ENCODE assay signal across 8 cellular contexts in the genomic region with DNA sequence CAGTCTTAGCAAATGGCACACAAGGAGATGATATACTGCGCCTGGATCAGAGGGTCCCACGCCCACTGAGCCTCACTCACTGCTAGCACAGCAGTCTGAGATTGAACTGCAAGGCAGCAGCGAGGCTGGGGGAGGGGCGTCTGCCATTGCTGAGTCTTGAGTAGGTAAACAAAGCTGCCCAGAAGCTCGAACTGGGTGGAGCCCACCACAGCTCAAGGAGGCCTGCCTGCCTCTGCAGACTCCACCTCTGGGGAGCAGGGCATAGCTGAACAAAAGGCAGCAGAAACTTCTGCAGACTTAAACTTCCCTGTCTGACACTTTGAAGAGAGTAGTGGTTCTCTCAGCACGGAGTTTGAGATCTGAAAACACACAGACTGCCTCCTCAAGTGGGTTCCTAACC.
DNase-seq lines count a peak whose midpoint lies in the region; ATAC-seq, FAIRE-seq and TF ChIP-seq lines count a peak whose summit lies in the region.
"Not testable (repeated sequence)": the region's sequence is repeated elsewhere in the genome, so short reads cannot be mapped to it uniquely, and the experiment has no call there.

No MANE protein-coding gene starts in this region.

- H3K23ac ChIP-seq in H9 (ENCODE audit: insufficient read length, low read depth, low read length); H1 (ENCODE audit: insufficient read length): not testable (repeated sequence)

- peaks cover 14% of the 10 kb centered on the region for H3K4me1 ChIP-seq in DND-41 (ENCODE audit: insufficient read depth, low read length)
- H3K4me1 ChIP-seq in H9 (ENCODE audit: insufficient read depth, low read length); H1 (replicated peaks in 1 of 4; ENCODE audit: control insufficient read depth in 3 of 4, insufficient read depth in 4 of 4, low read length in 3 of 4); iPS-18a (ENCODE audit: control insufficient read depth, low read depth, low read length): not testable (repeated sequence)
- peaks cover 10% of the 10 kb centered on the region for H3K4me1 ChIP-seq in HUES6 (ENCODE audit: control insufficient read depth, insufficient read depth, low read length)
- H3K4me1 ChIP-seq in neural progenitor cell: peaks cover 14% of the 10 kb centered on the region

- not testable (repeated sequence) for H4K91ac ChIP-seq in H9 (ENCODE audit: insufficient read length, low read depth, low read length); H1 (replicated peaks; ENCODE audit: insufficient read length, low read length)

- DNase-seq in DND-41: peak; percentile 9
- peak; percentile 42 for DNase-seq in H9
- peak; percentile 29 for DNase-seq in SK-N-DZ (ENCODE audit: low spot score)
- DNase-seq in H1 (ENCODE audit: low read depth in 1 of 2, low spot score in 2 of 2): peak in 1 of 2 experiments; percentile 60
- DNase-seq in left ventricle myocardium superior: peak; percentile 26
- not testable (repeated sequence) for DNase-seq in neural progenitor cell (ENCODE audit: low spot score)

- not testable (repeated sequence) for H2BK20ac ChIP-seq in H9 (ENCODE audit: low read depth, low read length, poor library complexity, severe bottlenecking); H1 (ENCODE audit: low read length)

- CTCF ChIA-PET in H1 (lab: Charles Lee; ENCODE audit: partially characterized antibody): interaction anchor here (1.3 to 1.5 kb wide), 2 partner anchors 44 to 233 kb away, joined by 4 read pairs; no protein-coding TSS in a partner anchor

- H3K79me1 ChIP-seq in H9 (ENCODE audit: insufficient read depth, low read depth, low read length, poor library complexity, severe bottlenecking); H1 (ENCODE audit: low read depth, low read length): not testable (repeated sequence)

- TF ChIP-seq EP300 in H1 (IDR thresholded peaks at IDR 0.05; ENCODE audit: borderline replicate concordance in 1 of 2, low read depth in 2 of 2, low read length in 2 of 2): not testable (repeated sequence)

- H4K8ac ChIP-seq in H9 (replicated peaks; ENCODE audit: insufficient read length, low read depth, low read length); H1 (ENCODE audit: extremely low read depth, insufficient read depth, low read length): not testable (repeated sequence)

- not testable (repeated sequence) for TF ChIP-seq RAD21 in H1 (IDR thresholded peaks at IDR 0.05 in 1 of 2, conservative IDR thresholded peaks at IDR 0.05 in 1 of 2; ENCODE audit: low read depth in 2 of 2, low read length in 2 of 2)

- H2AFZ ChIP-seq in DND-41 (ENCODE audit: low read depth, low read length); H9 (ENCODE audit: low read length); H1 (ENCODE audit: low read length); neural progenitor cell (replicated peaks): not testable (repeated sequence)

- TF ChIP-seq CTCF in DND-41 (IDR thresholded peaks at IDR 0.05; ENCODE audit: borderline replicate concordance, extremely low read depth, low read length, poor library complexity, severe bottlenecking); H9 (conservative IDR thresholded peaks at IDR 0.05); H1 (IDR thresholded peaks at IDR 0.05; ENCODE audit: control extremely low read depth in 1 of 3, insufficient read depth in 1 of 3, low read depth in 1 of 3, low read length in 3 of 3); neural progenitor cell (IDR thresholded peaks at IDR 0.05): not testable (repeated sequence)

- not testable (repeated sequence) for H3K9ac ChIP-seq in DND-41 (ENCODE audit: low read depth, low read length); H9 (ENCODE audit: extremely low read depth, insufficient read length, low read length); HUES6 (ENCODE audit: low read length); H1 (replicated peaks in 1 of 4; ENCODE audit: extremely low read depth in 1 of 4, low read depth in 3 of 4, low read length in 3 of 4); iPS-18a (ENCODE audit: low read length); neural progenitor cell

- POLR2A ChIA-PET in H1 (lab: Charles Lee; ENCODE audit: partially characterized antibody): not testable (repeated sequence)

- FAIRE-seq in H1 (lab: Jason Lieb, UNC): not testable (repeated sequence)

- H2BK15ac ChIP-seq in H9 (ENCODE audit: low read depth, low read length); H1 (ENCODE audit: low read length): not testable (repeated sequence)

- not testable (repeated sequence) for H3K27ac Mint-ChIP-seq in H9
- H3K27ac Mint-ChIP-seq in neural progenitor cell: peak overlapping the region; percentile 42

- peak overlapping the region in 1 of 2 experiments; percentile 32; a peak in 2 of 5 replicates for H3K4me3 Mint-ChIP-seq in H9
- not testable (repeated sequence) for H3K4me3 Mint-ChIP-seq in neural progenitor cell

- H3K18ac ChIP-seq in H9 (ENCODE audit: insufficient read length, low read depth, low read length); H1 (ENCODE audit: extremely low read depth, low read length): not testable (repeated sequence)

- intact Hi-C loops in left ventricle myocardium superior (cut with micrococcal nuclease): not testable (repeated sequence)

- not testable (repeated sequence) for H3K27me3 ChIP-seq in DND-41 (ENCODE audit: insufficient read depth, low read length, poor library complexity); H9 (ENCODE audit: insufficient read depth, low read length); H1 (replicated peaks in 1 of 4; ENCODE audit: control insufficient read depth in 3 of 4, extremely low read depth in 1 of 4, insufficient read depth in 3 of 4, low read length in 3 of 4); neural progenitor cell
- H3K27me3 ChIP-seq in HUES6 (ENCODE audit: control insufficient read depth, insufficient read depth, low read length) (peaks cover 36% of the 10 kb centered on the region), iPS-18a (ENCODE audit: control insufficient read depth, insufficient read depth, low read length) (peaks cover 25% of the 10 kb centered on the region)

- H2BK5ac ChIP-seq in H9 (ENCODE audit: insufficient read length, low read length); H1 (ENCODE audit: low read depth, low read length): not testable (repeated sequence)

- H3K79me2 ChIP-seq in DND-41 (ENCODE audit: insufficient read depth, low read length): peaks cover 54% of the 10 kb centered on the region
- H3K79me2 ChIP-seq in H9 (ENCODE audit: insufficient read depth, low read length); H1 (ENCODE audit: control insufficient read depth in 1 of 2, insufficient read depth in 2 of 2, low read length in 2 of 2); neural progenitor cell (ENCODE audit: low read depth): not testable (repeated sequence)

- not testable (repeated sequence) for H3K4ac ChIP-seq in H9 (ENCODE audit: low read depth, low read length); H1 (replicated peaks; ENCODE audit: insufficient read length, low read depth, low read length)

- H3K9me3 ChIP-seq in DND-41 (ENCODE audit: insufficient read depth, low read length, severe bottlenecking); H9 (ENCODE audit: control insufficient read depth, low read depth, low read length); HUES6 (ENCODE audit: control insufficient read depth, insufficient read depth, low read depth, low read length); H1 (ENCODE audit: insufficient read depth in 2 of 2, low read depth in 1 of 2, low read length in 1 of 2); iPS-18a (ENCODE audit: control insufficient read depth, low read depth, low read length); neural progenitor cell (ENCODE audit: low read depth): not testable (repeated sequence)

- not testable (repeated sequence) for H3K14ac ChIP-seq in H9 (ENCODE audit: insufficient read depth, low read length); H1 (ENCODE audit: insufficient read length)

- H3K23me2 ChIP-seq in H9 (ENCODE audit: insufficient read length, low read depth, low read length, poor library complexity, severe bottlenecking); H1 (ENCODE audit: low read depth, low read length): not testable (repeated sequence)

- H3T11ph ChIP-seq in H9 (ENCODE audit: low read length): not testable (repeated sequence)

- TF ChIP-seq POLR2A in H1 (IDR thresholded peaks at IDR 0.05; ENCODE audit: control extremely low read depth in 1 of 2, low read depth in 2 of 2, low read length in 2 of 2): not testable (repeated sequence)

- peaks cover 7 to 12% of the 10 kb centered on the region in 2 experiments; a peak in 4 of 5 replicates for H3K9me3 Mint-ChIP-seq in H9
- H3K9me3 Mint-ChIP-seq in neural progenitor cell: peaks cover 22% of the 10 kb centered on the region

- H2BK120ac ChIP-seq in H9 (ENCODE audit: low read depth, low read length, poor library complexity, severe bottlenecking); H1 (replicated peaks; ENCODE audit: low read depth, low read length): not testable (repeated sequence)

- not testable (repeated sequence) for H2BK12ac ChIP-seq in H9 (ENCODE audit: insufficient read length, low read depth, low read length); H1 (ENCODE audit: low read depth, low read length)

- H3K27ac ChIP-seq in DND-41 (ENCODE audit: low read length): 0 out of 2 replicates have a peak overlapping the region, but pooled peaks have one; percentile 36
- not testable (repeated sequence) for H3K27ac ChIP-seq in H9 (ENCODE audit: insufficient read length, low read depth, low read length); HUES6 (ENCODE audit: low read depth, low read length); H1 (ENCODE audit: low read depth, low read length); iPS-18a (ENCODE audit: low read length); neural progenitor cell

- not testable (repeated sequence) for H3K36me3 Mint-ChIP-seq in H9 (ENCODE audit: insufficient read depth in 1 of 3, low read depth in 3 of 3); neural progenitor cell

- H3K36me3 ChIP-seq in DND-41 (ENCODE audit: insufficient read depth, low read length); HUES6 (ENCODE audit: control insufficient read depth, insufficient read depth, low read length); H1 (ENCODE audit: control insufficient read depth in 2 of 4, insufficient read depth in 4 of 4, low read length in 3 of 4); iPS-18a (ENCODE audit: control insufficient read depth, low read depth, low read length); neural progenitor cell: not testable (repeated sequence)

- not testable (repeated sequence) for H4K5ac ChIP-seq in H9 (ENCODE audit: insufficient read length, low read depth, low read length); H1 (ENCODE audit: insufficient read length, low read depth, low read length)

- ATAC-seq in DND-41 (ENCODE audit: insufficient read depth, low read depth); left ventricle myocardium superior: not testable (repeated sequence)

- peaks cover 12% of the 10 kb centered on the region in 2 experiments for H3K4me1 Mint-ChIP-seq in H9
- H3K4me1 Mint-ChIP-seq in neural progenitor cell: peaks cover 23% of the 10 kb centered on the region

- H3K4me3 ChIP-seq in DND-41 (ENCODE audit: low read depth in 1 of 2, low read length in 2 of 2); H1 (ENCODE audit: extremely low read depth in 1 of 4, insufficient read depth in 2 of 4, low read depth in 3 of 4, low read length in 4 of 4): not testable (repeated sequence)
- peak overlapping the region; percentile 32 for H3K4me3 ChIP-seq in HUES6 (ENCODE audit: low read depth, low read length)
- peak overlapping the region; percentile 12 for H3K4me3 ChIP-seq in iPS-18a (ENCODE audit: low read length)
- H3K4me3 ChIP-seq in neural progenitor cell: peak overlapping the region; percentile 2

- no CpG with 5 or more reads among the region's 6 CpGs for WGBS in H9 (ENCODE audit: extremely low coverage, insufficient read length, low lambda C conversion rate)
- WGBS in H1 (ENCODE audit: extremely low coverage in 1 of 2, insufficient coverage in 1 of 2, insufficient read length in 1 of 2, insufficient replicate concordance in 2 of 2, low coverage in 1 of 2, low lambda C conversion rate in 2 of 2, missing lambda C conversion rate in 1 of 2), 2 experiments: 69% methylated on average over 6 of the region's 6 CpGs; no CpG with 5 or more reads in 1 of the 2 experiments

- H3F3A ChIP-seq in neural progenitor cell (ENCODE audit: low read depth): not testable (repeated sequence)

- not testable (repeated sequence) for H2AK5ac ChIP-seq in H9 (ENCODE audit: insufficient read length, low read length); H1 (ENCODE audit: low read depth, low read length)

- H4K20me1 ChIP-seq in DND-41 (ENCODE audit: insufficient read depth, low read length): peaks cover 11% of the 10 kb centered on the region; the same call in 1 of the 2 replicates
- not testable (repeated sequence) for H4K20me1 ChIP-seq in H9 (ENCODE audit: control insufficient read depth, insufficient read depth, insufficient read length); H1 (replicated peaks in 1 of 2; ENCODE audit: control insufficient read depth in 1 of 2, insufficient read depth in 2 of 2, low read length in 2 of 2); neural progenitor cell (ENCODE audit: low read depth)

- H3K27me3 Mint-ChIP-seq in H9 (ENCODE audit: low read depth): peaks cover 67% of the 10 kb centered on the region
- H3K27me3 Mint-ChIP-seq in neural progenitor cell (ENCODE audit: insufficient read depth, low read depth): not testable (repeated sequence)

- not testable (repeated sequence) for H3K4me2 ChIP-seq in DND-41 (ENCODE audit: insufficient read depth, low read length); H9 (ENCODE audit: insufficient read depth, insufficient read length, low read length)
- H3K4me2 ChIP-seq in H1 (ENCODE audit: insufficient read depth in 1 of 2, low read depth in 2 of 2, low read length in 2 of 2) (peak overlapping the region; percentile 51; a peak in 3 of 4 replicates), neural progenitor cell (peak overlapping the region; percentile 56)

- H3K56ac ChIP-seq in H9 (ENCODE audit: insufficient read length, low read depth, low read length); H1 (replicated peaks; ENCODE audit: insufficient read length, low read depth, low read length): not testable (repeated sequence)
